ENCODE assay signal across 8 cellular contexts in genomic region chr1:109201123-109201703, GRCh38. TPM values are rescaled to one million over a fixed set of nuclear protein-coding genes. Genes with fewer than 3 reads are reported as not detected.
A peak's percentile ranks its signal among the peaks of the same experiment; 100 is the strongest.
DNase-seq lines count a peak whose midpoint lies in the region; ATAC-seq and TF ChIP-seq lines count a peak whose summit lies in the region.

No MANE protein-coding gene starts in this region.

- peak; percentile 83 for DNase-seq in HCEC 1CT
- DNase-seq in RPMI7951 (ENCODE audit: low read depth) = peak; percentile 65
- peak in 40 of 56 donors; percentile 9 to 81 (median 46) for DNase-seq in amygdala (lab: John Stamatoyannopoulos, UW)
- peak; percentile 89 for DNase-seq in iPS-NIHi11 (ENCODE audit: low spot score)
- DNase-seq in stimulated activated CD4-positive, alpha-beta T cell treated with anti-CD3 and anti-CD28 coated beads, Interleukin-4, amount 100 ng/mL, for 1 hour = peak; percentile 64

- no peak overlapping the region for H3K27ac ChIP-seq in C4-2B

- peak; percentile 56 for TF ChIP-seq CTCF in C4-2B (conservative IDR thresholded peaks at IDR 0.05)

- ATAC-seq in HG03095 (IDR thresholded peaks at IDR 0.05; ENCODE audit: unreplicated experiment) (no peak), HG03469 (IDR thresholded peaks at IDR 0.05; ENCODE audit: unreplicated experiment) (no peak)

RNA-seq across cellular contexts. Expression of gene SARS1, which starts 12.5 kb away (rescaled TPM):
- 145 and 147 TPM in 2 replicates for total RNA-seq in RPMI7951 (2014; rRNA removed; shearing (Covaris generic))

RNA-seq across cellular contexts. Expression of gene CELSR2, which starts 48.1 kb away (rescaled TPM):
- 1.2 and 1.5 TPM in 2 replicates for total RNA-seq in RPMI7951 (2014; rRNA removed; shearing (Covaris generic))
